1 cellular context compared by ENCODE assay signal in genomic region chr16:21599158-21599993, GRCh38.
A peak's percentile ranks its signal among the peaks of the same experiment; 100 is the strongest.
TF ChIP-seq lines count a peak whose summit lies in the region.

Gene METTL9 (plus strand): TSS chr16:21599577. CDS start chr16:21599734, 157 bp downstream.

TF ChIP-seq in HepG2, 621 proteins besides CTCF, POLR2A, EP300 and RAD21 (continued from another document and continues in another):
- TF ChIP-seq TRAFD1 (CRISPR knock-in tag; IDR thresholded peaks at IDR 0.05; ENCODE audit: borderline replicate concordance) (no peak; the same call in 1 of the 2 replicates), IRX3 (CRISPR knock-in tag; IDR thresholded peaks at IDR 0.05; ENCODE audit: borderline replicate concordance, low read depth) (peak; percentile 93), SALL2 (CRISPR knock-in tag; IDR thresholded peaks at IDR 0.05) (peak; percentile 97; the same call in 1 of the 2 replicates), SSRP1 (CRISPR knock-in tag; IDR thresholded peaks at IDR 0.05) (0 out of 2 replicates have a peak, but pooled peaks have one; percentile 65), KLF13 (CRISPR knock-in tag; IDR thresholded peaks at IDR 0.05) (0 out of 2 replicates have a peak, but pooled peaks have one; percentile 27), ZNF136 (CRISPR knock-in tag; IDR thresholded peaks at IDR 0.05; ENCODE audit: low read depth) (peak; percentile 100), SRY (CRISPR knock-in tag; IDR thresholded peaks at IDR 0.05) (peak; percentile 25; the same call in 1 of the 2 replicates), NKX3-1 (CRISPR knock-in tag; IDR thresholded peaks at IDR 0.05) (no peak; the same call in 1 of the 2 replicates), ZFP62 (CRISPR knock-in tag; IDR thresholded peaks at IDR 0.05) (no peak), ZNF142 (CRISPR knock-in tag; IDR thresholded peaks at IDR 0.05) (peak; percentile 44; the same call in 1 of the 2 replicates), AHDC1 (CRISPR knock-in tag; IDR thresholded peaks at IDR 0.05; ENCODE audit: borderline replicate concordance) (no peak; the same call in 1 of the 2 replicates), ARHGAP35 (CRISPR knock-in tag; IDR thresholded peaks at IDR 0.05; ENCODE audit: borderline replicate concordance) (peak; percentile 98), TIGD3 (CRISPR knock-in tag; IDR thresholded peaks at IDR 0.05; ENCODE audit: borderline replicate concordance) (peak; percentile 91; the same call in 1 of the 2 replicates), ZNF512 (CRISPR knock-in tag; IDR thresholded peaks at IDR 0.05) (no peak), RFX3 (CRISPR knock-in tag; IDR thresholded peaks at IDR 0.05) (no peak), ZFP82 (CRISPR knock-in tag; IDR thresholded peaks at IDR 0.05; ENCODE audit: borderline replicate concordance) (peak; percentile 97), HNF1B (CRISPR knock-in tag; IDR thresholded peaks at IDR 0.05) (peak; percentile 97), ZNF773 (CRISPR knock-in tag; IDR thresholded peaks at IDR 0.05; ENCODE audit: borderline replicate concordance) (peak; percentile 86; the same call in 1 of the 2 replicates), ZNF275 (CRISPR knock-in tag; IDR thresholded peaks at IDR 0.05; ENCODE audit: borderline replicate concordance) (peak; percentile 98), SP4 (CRISPR knock-in tag; IDR thresholded peaks at IDR 0.05) (peak; percentile 99), GMEB1 (CRISPR knock-in tag; IDR thresholded peaks at IDR 0.05; ENCODE audit: borderline replicate concordance) (peak; percentile 95), ISL2 (CRISPR knock-in tag; IDR thresholded peaks at IDR 0.05) (peak; percentile 93), ZSCAN31 (CRISPR knock-in tag; IDR thresholded peaks at IDR 0.05; ENCODE audit: low read depth) (peak; percentile 99), NAIF1 (CRISPR knock-in tag; IDR thresholded peaks at IDR 0.05; ENCODE audit: borderline replicate concordance) (peak; percentile 89; the same call in 1 of the 2 replicates), JUN (CRISPR knock-in tag; IDR thresholded peaks at IDR 0.05) (no peak; the same call in 1 of the 2 replicates), NCOA1 (CRISPR knock-in tag; IDR thresholded peaks at IDR 0.05) (peak; percentile 96), DDIT3 (CRISPR knock-in tag; IDR thresholded peaks at IDR 0.05) (peak; percentile 50; the same call in 1 of the 2 replicates), ZNF337 (CRISPR knock-in tag; IDR thresholded peaks at IDR 0.05; ENCODE audit: borderline replicate concordance, low read depth) (peak; percentile 97; the same call in 1 of the 2 replicates), SMARCC2 (IDR thresholded peaks at IDR 0.05) (no peak), TOPORS (CRISPR knock-in tag; IDR thresholded peaks at IDR 0.05) (peak; percentile 97; the same call in 1 of the 2 replicates), ZNF17 (CRISPR knock-in tag; IDR thresholded peaks at IDR 0.05) (0 out of 2 replicates have a peak, but pooled peaks have one; percentile 48), KDM4B (CRISPR knock-in tag; IDR thresholded peaks at IDR 0.05) (peak; percentile 99), HES4 (CRISPR knock-in tag; IDR thresholded peaks at IDR 0.05; ENCODE audit: borderline replicate concordance) (peak; percentile 86), ZNF788 (CRISPR knock-in tag; IDR thresholded peaks at IDR 0.05; ENCODE audit: borderline replicate concordance) (peak; percentile 100), HIVEP1 (CRISPR knock-in tag; IDR thresholded peaks at IDR 0.05) (peak; percentile 94)
